ENCODE assay signal across 17 cellular contexts in the genomic region with DNA sequence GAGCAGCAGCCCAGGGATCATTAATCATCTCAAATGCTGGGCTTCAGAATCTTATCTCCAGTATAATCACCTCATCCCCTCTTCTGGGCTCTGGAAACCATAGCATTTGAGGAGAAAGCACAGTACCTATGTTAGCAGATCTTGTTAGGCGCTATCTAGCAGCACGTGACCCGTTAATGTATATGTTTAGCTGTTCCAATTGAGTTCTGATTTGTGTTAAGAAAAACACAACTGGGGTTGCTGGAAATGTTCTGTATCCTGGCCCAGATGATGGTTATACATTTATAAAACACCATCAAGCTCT.
"Had no signal": no experiment of that assay in that cellular context is flagged by ENCODE, and none has a peak within 500 bp of the region (broad histone marks: within the 10 kb centered on the region; RNA-seq: fewer than 3 reads in every experiment).

No MANE protein-coding gene starts in this region.

- H3K27me3 ChIP-seq: body of pancreas had no signal

- H3K27ac ChIP-seq: body of pancreas, esophagus squamous epithelium, lower lobe of right lung had no signal

- H3K36me3 ChIP-seq: esophagus squamous epithelium, lower lobe of right lung had no signal

- ATAC-seq: activated CD8-positive, alpha-beta T cell treated with anti-CD3 and anti-CD28 coated beads, Interleukin-2, amount 10 ng/mL, durations not matched to agents 7 days and 5 days; body of pancreas had no signal

- H3K9me3 ChIP-seq: body of pancreas, esophagus squamous epithelium, lower lobe of right lung, psoas muscle had no signal

- H3K4me3 ChIP-seq: body of pancreas, esophagus squamous epithelium, lower lobe of right lung, psoas muscle had no signal

- H3K4me1 ChIP-seq: body of pancreas, esophagus squamous epithelium, lower lobe of right lung had no signal

- DNase-seq: activated CD4-positive, alpha-beta T cell treated with anti-CD3 and anti-CD28 coated beads, Interleukin-2, amount 10 ng/mL, durations not matched to agents 24 days and 14 days; activated CD4-positive, CD25-positive, alpha-beta regulatory T cell; activated CD8-positive, alpha-beta memory T cell treated with anti-CD3 and anti-CD28 coated beads, Interleukin-2, amount 50 U/mL, for 4 hours; activated CD8-positive, alpha-beta T cell treated with anti-CD3 and anti-CD28 coated beads, Interleukin-2, amount 10 ng/mL, durations not matched to agents 7 days and 5 days; activated effector memory CD4-positive, alpha-beta T cell treated with anti-CD3 and anti-CD28 coated beads, Interleukin-2, amount 50 U/mL, for 16 hours; activated T-cell treated with anti-CD3 and anti-CD28 coated beads, Interleukin-2, amount 50 U/mL, for 48 hours; amygdala; cortex of kidney; effector CD4-positive, alpha-beta T cell; esophagus squamous epithelium; lower lobe of right lung; nephron progenitor cell; psoas muscle; stimulated activated naive CD4-positive, alpha-beta T cell; substantia nigra; trophoblast cell had no signal
